Comparison of ENCODE assay signal across 4 cellular contexts in the genomic region with DNA sequence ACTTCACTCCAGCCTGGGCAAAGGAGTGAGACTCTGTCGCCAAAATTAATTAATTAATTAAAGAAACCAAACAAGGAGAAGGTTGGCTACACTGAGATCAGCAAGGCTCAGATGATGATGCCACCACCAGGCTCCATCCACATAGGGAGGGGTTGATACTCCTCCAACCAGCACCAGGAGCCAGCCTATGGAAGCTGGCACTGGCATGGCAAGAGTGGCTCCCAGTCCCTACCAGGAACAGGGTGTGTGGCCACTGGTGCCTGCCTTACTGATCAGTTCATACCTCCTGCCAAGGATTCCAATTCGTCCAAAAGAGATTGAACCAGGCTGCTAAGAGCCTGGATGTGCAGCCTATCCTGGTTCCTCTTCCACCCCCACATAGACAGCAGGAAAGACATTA. TPM values are rescaled to one million over a fixed set of nuclear protein-coding genes. Genes with fewer than 3 reads are reported as not detected.
"Had no signal": no experiment of that assay in that cellular context is flagged by ENCODE, and none has a peak within 500 bp of the region (broad histone marks: within the 10 kb centered on the region; RNA-seq: fewer than 3 reads in every experiment).

No MANE protein-coding gene starts in this region.

RNA-seq across cellular contexts. Expression of gene KIR2DL1, which starts 3.1 kb away (rescaled TPM):
- total RNA-seq: LHCN-M2, M059J, MCF 10A, NCI-H460 had no signal

RNA-seq across cellular contexts. Expression of gene KIR2DL4, which starts 30.7 kb away (rescaled TPM):
- total RNA-seq: LHCN-M2, M059J, MCF 10A, NCI-H460 had no signal

RNA-seq across cellular contexts. Expression of gene KIR2DL3, which starts 34.4 kb away (rescaled TPM):
- total RNA-seq: LHCN-M2, M059J, MCF 10A, NCI-H460 had no signal

RNA-seq across cellular contexts. Expression of gene KIR3DL1, which starts 43.6 kb away (rescaled TPM):
- total RNA-seq: LHCN-M2, M059J, MCF 10A, NCI-H460 had no signal

RNA-seq across cellular contexts. Expression of gene KIR3DL3, which starts 48.4 kb away (rescaled TPM):
- total RNA-seq: LHCN-M2, M059J, MCF 10A, NCI-H460 had no signal
